ENCODE assay signal across 15 cellular contexts in genomic region chr14:69701269-69701668, GRCh38.
A peak's percentile ranks its signal among the peaks of the same experiment; 100 is the strongest.
DNase-seq lines count a peak whose midpoint lies in the region; ATAC-seq lines count a peak whose summit lies in the region.
"Had no signal": no experiment of that assay in that cellular context is flagged by ENCODE, and none has a peak within 500 bp of the region (broad histone marks: within the 10 kb centered on the region; RNA-seq: fewer than 3 reads in every experiment).

No MANE protein-coding gene starts in this region.

- intact Hi-C loops in posterior vena cava (cut with DNase I) = no loop called here

- H3K27ac Mint-ChIP-seq in central memory CD8-positive, alpha-beta T cell (ENCODE audit: low read depth) = peak overlapping the region; percentile 71
- H3K27ac Mint-ChIP-seq: HFFc6 had no signal

- no peak overlapping the region for H3K4me3 Mint-ChIP-seq in central memory CD8-positive, alpha-beta T cell
- H3K4me3 Mint-ChIP-seq: HFFc6 had no signal

- H3K36me3 ChIP-seq in Karpas-422 (ENCODE audit: insufficient read depth, low read length) = peaks cover 10% of the 10 kb centered on the region; the same call in 1 of the 2 replicates

- H3K9me3 Mint-ChIP-seq in central memory CD8-positive, alpha-beta T cell = no peaks in the 10 kb centered on the region
- H3K9me3 Mint-ChIP-seq: HFFc6 had no signal

- peaks cover 3% of the 10 kb centered on the region; the same call in 1 of the 2 replicates for H4K20me1 ChIP-seq in Karpas-422 (ENCODE audit: insufficient read depth, low read depth, low read length)

- H3K9ac ChIP-seq in Karpas-422 (ENCODE audit: low read length) = peak overlapping the region; percentile 54

- H3K4me3 ChIP-seq in Karpas-422 (ENCODE audit: low read length) = no peak overlapping the region
- H3K4me3 ChIP-seq: PC-9 had no signal

- H3K36me3 Mint-ChIP-seq in central memory CD8-positive, alpha-beta T cell (ENCODE audit: insufficient read depth) = peaks cover 22% of the 10 kb centered on the region

- no peaks in the 10 kb centered on the region for H3K27me3 Mint-ChIP-seq in central memory CD8-positive, alpha-beta T cell

- no peak overlapping the region for H2AFZ ChIP-seq in Karpas-422 (ENCODE audit: low read length)
- H2AFZ ChIP-seq: PC-9 had no signal

- H3K9me3 ChIP-seq in Karpas-422 (ENCODE audit: low read length) = no peaks in the 10 kb centered on the region

- peaks cover 87% of the 10 kb centered on the region for H3K4me1 ChIP-seq in Karpas-422 (ENCODE audit: low read length)

- no peaks in the 10 kb centered on the region for H3K27me3 ChIP-seq in Karpas-422 (ENCODE audit: low read length)

- ATAC-seq in central memory CD8-positive, alpha-beta T cell (replicated peaks; ENCODE audit: extremely low read depth, poor library complexity, severe bottlenecking) = no peak
- ATAC-seq in HG03159 (IDR thresholded peaks at IDR 0.05; ENCODE audit: unreplicated experiment) (no peak), GM21786 (IDR thresholded peaks at IDR 0.05; ENCODE audit: unreplicated experiment) (no peak)

- peak overlapping the region; percentile 82 for H3K27ac ChIP-seq in Karpas-422 (ENCODE audit: low read length)
- H3K27ac ChIP-seq: 22Rv1, PC-9 had no signal

- peak; percentile 21 for DNase-seq in DMS153 (lab: John Stamatoyannopoulos, UW)
- no peak for DNase-seq in DMS153 treated with DMSO at 0.1 percent for 48 hours (lab: John Stamatoyannopoulos, UW; ENCODE audit: unreplicated experiment)
- DNase-seq in Karpas-422 = no peak
- no peak for DNase-seq in central memory CD8-positive, alpha-beta T cell (ENCODE audit: low spot score in 2 of 2)
- peak; percentile 46 for DNase-seq in posterior vena cava (ENCODE audit: low spot score)
- no peak for DNase-seq in NCI-H1417 treated with DMSO at 0.1 percent for 48 hours (lab: John Stamatoyannopoulos, UW)
- DNase-seq: activated CD4-positive, alpha-beta T cell treated with anti-CD3 and anti-CD28 coated beads for 1 hour; activated effector memory CD4-positive, alpha-beta T cell treated with anti-CD3 and anti-CD28 coated beads, Interleukin-2, amount 50 U/mL, for 16 hours; Calu3; HFFc6; PC-9; right cardiac atrium had no signal

- peak overlapping the region; percentile 63 for H3K4me2 ChIP-seq in Karpas-422 (ENCODE audit: low read depth, low read length, poor library complexity, severe bottlenecking)
- H3K4me2 ChIP-seq: PC-9 had no signal

- H3K4me1 Mint-ChIP-seq in central memory CD8-positive, alpha-beta T cell = peaks cover 63% of the 10 kb centered on the region

- H3K9me2 ChIP-seq in Karpas-422 (replicated peaks; ENCODE audit: insufficient read depth, low read length) = no peaks in the 10 kb centered on the region

- H3K79me2 ChIP-seq in Karpas-422 (ENCODE audit: low read length) = peaks cover 92% of the 10 kb centered on the region

Comparison
In these comparisons a context has a peak if more than half of its experiments do, and no peak if none do; other contexts are left out.
1. DNase-seq: peak in DMS153 (single experiment) and posterior vena cava (single experiment); none in DMS153 treated with DMSO at 0.1 percent for 48 hours (single experiment), Karpas-422 (single experiment), central memory CD8-positive, alpha-beta T cell (0 of 2) and NCI-H1417 treated with DMSO at 0.1 percent for 48 hours (single experiment).